In the genomic region with DNA sequence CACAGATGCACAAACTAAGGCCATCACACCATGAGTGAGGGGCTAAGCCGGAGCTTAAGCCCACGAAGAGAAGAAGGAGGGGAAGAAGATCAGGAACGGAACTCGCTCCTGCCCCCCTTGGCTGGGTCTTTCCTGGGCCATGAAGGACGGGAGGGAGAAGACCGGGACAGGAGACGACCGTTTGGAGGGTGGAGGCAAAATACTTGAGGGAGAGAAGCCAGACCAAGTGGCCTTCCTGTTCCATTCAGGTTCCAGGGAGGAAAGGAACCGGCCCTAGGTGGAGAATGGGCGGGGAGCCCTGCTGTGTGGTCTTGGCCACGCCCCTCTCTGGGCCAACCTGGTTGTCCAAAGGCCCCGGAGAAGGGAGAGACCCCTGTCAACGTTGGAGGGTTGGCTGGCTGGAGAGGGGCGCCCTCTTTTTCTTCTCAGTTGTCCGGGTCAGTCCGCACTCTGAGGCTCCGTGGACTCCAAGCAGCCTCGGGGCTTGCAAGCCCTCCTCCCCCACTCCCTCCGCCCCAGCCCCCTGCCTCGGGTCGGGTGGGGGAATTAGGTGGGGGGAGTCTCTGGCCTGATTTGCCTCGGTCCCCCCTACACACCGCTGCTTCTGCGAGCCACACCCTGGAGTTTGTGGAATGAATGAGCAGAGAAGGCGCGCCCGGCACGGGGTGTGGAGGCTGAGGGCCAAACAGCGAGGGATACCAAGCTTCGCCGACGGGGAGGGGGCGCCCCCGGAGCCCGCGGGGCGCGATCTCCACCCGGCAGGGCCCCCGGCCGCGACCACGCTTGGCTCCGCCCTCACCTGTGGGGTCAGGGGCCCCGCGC, we compare ENCODE assay signal across 8 cellular contexts. TPM values are rescaled to one million over a fixed set of nuclear protein-coding genes. Genes with fewer than 3 reads are reported as not detected.
DNase-seq lines count a peak whose midpoint lies in the region; ATAC-seq, FAIRE-seq and TF ChIP-seq lines count a peak whose summit lies in the region.

No MANE protein-coding gene starts in this region.

- WGBS in HepG2 (ENCODE audit: low lambda C conversion rate), result 17% methylated on average over 10 of the region's 46 CpGs
- 4 to 24% methylated on average over 7 to 45 of the region's 46 CpGs for WGBS in transverse colon (ENCODE audit: low coverage in 1 of 2), 2 donors

- H3K9me3 Mint-ChIP-seq in activated T-cell treated with anti-CD3 and anti-CD28 coated beads, Interleukin-2, amount 50 U/mL, for 72 hours, result no peaks in the 10 kb centered on the region

- H3K36me3 Mint-ChIP-seq in activated T-cell treated with anti-CD3 and anti-CD28 coated beads, Interleukin-2, amount 50 U/mL, for 72 hours (ENCODE audit: insufficient read depth in 2 of 2), result no peaks in the 10 kb centered on the region

- TF ChIP-seq CTCF in GM20000 (IDR thresholded peaks at IDR 0.05; ENCODE audit: extremely low read depth, missing control alignments), result no peak
- TF ChIP-seq CTCF in HepG2 (CRISPR knock-in tag; IDR thresholded peaks at IDR 0.05), result no peak
- no peak for TF ChIP-seq CTCF in tibial artery (IDR thresholded peaks at IDR 0.05)
- no peak for TF ChIP-seq CTCF in transverse colon (IDR thresholded peaks at IDR 0.05)

- TF ChIP-seq RAD21 in HepG2 (CRISPR knock-in tag; IDR thresholded peaks at IDR 0.05), result no peak

- TF ChIP-seq EP300 in HepG2 (IDR thresholded peaks at IDR 0.05; ENCODE audit: low read depth in 2 of 2, low read length in 2 of 2) (no peak), HepG2 (CRISPR knock-in tag; IDR thresholded peaks at IDR 0.05; ENCODE audit: borderline replicate concordance) (no peak), transverse colon (IDR thresholded peaks at IDR 0.05; ENCODE audit: low read depth) (no peak)

- POLR2A ChIA-PET in HepG2 (lab: Yijun Ruan, JAX), result no interaction called here

- H4K20me1 ChIP-seq in HepG2 (ENCODE audit: insufficient read depth, low read length), result no peaks in the 10 kb centered on the region

- peak; percentile 15 to 35 for ATAC-seq in activated T-cell treated with anti-CD3 and anti-CD28 coated beads, Interleukin-2, amount 50 U/mL, for 72 hours (replicated peaks in 1 of 2)
- ATAC-seq in HepG2, result peak; percentile 18; the same call in 2 of the 3 replicates
- no peak for ATAC-seq in HG02884 (IDR thresholded peaks at IDR 0.05; ENCODE audit: unreplicated experiment)

- H3K4me3 ChIP-seq in HepG2 (replicated peaks in 1 of 3; ENCODE audit: insufficient read depth in 1 of 3, low read depth in 2 of 3, low read length in 3 of 3), result peak overlapping the region; percentile 37 to 64 (median 47); a peak in 5 of 6 replicates
- no peak overlapping the region for H3K4me3 ChIP-seq in tibial artery
- H3K4me3 ChIP-seq in transverse colon, result peak overlapping the region in 2 of 4 donors; percentile 8 to 16

- DNase-seq in AG20443 (ENCODE audit: low spot score) (peak; percentile 29), GM20000 (ENCODE audit: low spot score) (peak; percentile 35), HepG2 (ENCODE audit: low spot score) (no peak), tibial artery (no peak), transverse colon (no peak), head of caudate nucleus (no peak)
- DNase-seq in activated T-cell treated with anti-CD3 and anti-CD28 coated beads, Interleukin-2, amount 50 U/mL, for 72 hours, result peak; percentile 4

- no peak for FAIRE-seq in HepG2 (lab: Jason Lieb, UNC)

- H3K36me3 ChIP-seq in HepG2 (replicated peaks in 1 of 2; ENCODE audit: control insufficient read depth in 1 of 2, insufficient read depth in 2 of 2, low read length in 2 of 2), result no peaks in the 10 kb centered on the region
- H3K36me3 ChIP-seq in tibial artery, result no peaks in the 10 kb centered on the region
- H3K36me3 ChIP-seq in transverse colon, result no peaks in the 10 kb centered on the region

- H3K9me3 ChIP-seq in HepG2 (ENCODE audit: low read length) (no peaks in the 10 kb centered on the region), tibial artery (no peaks in the 10 kb centered on the region), transverse colon (no peaks in the 10 kb centered on the region)

- intact Hi-C loops in HepG2 (cut with micrococcal nuclease; ENCODE audit: unreplicated experiment), result no loop called here
- intact Hi-C loops in tibial artery (cut with DNase I; ENCODE audit: low total_unique reads), result no loop called here
- intact Hi-C loops in transverse colon (cut with DNase I; ENCODE audit: low total_unique reads), result no loop called here
- intact Hi-C loops in head of caudate nucleus (cut with DNase I), result no loop called here

- no peaks in the 10 kb centered on the region for H3K79me2 ChIP-seq in HepG2 (ENCODE audit: insufficient read depth, low read length)

- H2AFZ ChIP-seq in HepG2 (ENCODE audit: low read length), result no peak overlapping the region

- peak overlapping the region; percentile 44 for H3K4me3 Mint-ChIP-seq in activated T-cell treated with anti-CD3 and anti-CD28 coated beads, Interleukin-2, amount 50 U/mL, for 72 hours

- H3K4me1 Mint-ChIP-seq in activated T-cell treated with anti-CD3 and anti-CD28 coated beads, Interleukin-2, amount 50 U/mL, for 72 hours (ENCODE audit: low read depth), result no peaks in the 10 kb centered on the region

- H3K4me1 ChIP-seq in HepG2 (ENCODE audit: insufficient read depth, low read length), result peaks cover 67% of the 10 kb centered on the region
- H3K4me1 ChIP-seq in tibial artery, result peaks cover 0 to 28% (median 9%) of the 10 kb centered on the region in 4 donors
- peaks cover 0 to 12% (median 11%) of the 10 kb centered on the region in 4 donors for H3K4me1 ChIP-seq in transverse colon

- in situ Hi-C loops in HepG2 (cut with HindIII; ENCODE audit: extremely low pct_ligation_motif_present, low pct_unique_long_range_greater_than_20kb) (no loop called here), transverse colon (cut with MboI; ENCODE audit: low pct_ligation_motif_present in 1 of 4, low pct_unique_long_range_greater_than_20kb in 1 of 4, low sequenced_read_pairs in 3 of 4) (no loop called here)

- no peak overlapping the region for H3K9ac ChIP-seq in HepG2 (ENCODE audit: insufficient read depth, low read depth, low read length)

- CTCF ChIA-PET in HepG2 (lab: Yijun Ruan, JAX; ENCODE audit: low intra/inter-chr PET ratio, low total read pairs), result no interaction called here

- H3K4me2 ChIP-seq in HepG2 (ENCODE audit: low read depth, low read length), result peak overlapping the region; percentile 73

- TF ChIP-seq POLR2A in HepG2 (IDR thresholded peaks at IDR 0.05; ENCODE audit: insufficient read depth in 1 of 2, low read depth in 2 of 2, low read length in 2 of 2), result no peak
- TF ChIP-seq POLR2A in transverse colon (IDR thresholded peaks at IDR 0.05), result no peak

- H3K27ac Mint-ChIP-seq in activated T-cell treated with anti-CD3 and anti-CD28 coated beads, Interleukin-2, amount 50 U/mL, for 72 hours, result peak overlapping the region; percentile 51

- BruUV-seq in HepG2 (replicated peaks; lab: Mats Ljungman, UMichigan), result no TSS peak

- H3K27ac ChIP-seq in HepG2 (ENCODE audit: extremely low read length, insufficient read depth, low read length), result no peak overlapping the region
- H3K27ac ChIP-seq in tibial artery, result no peak overlapping the region
- no peak overlapping the region for H3K27ac ChIP-seq in transverse colon

- H3K27me3 Mint-ChIP-seq in activated T-cell treated with anti-CD3 and anti-CD28 coated beads, Interleukin-2, amount 50 U/mL, for 72 hours (ENCODE audit: low read depth), result peaks cover 58% of the 10 kb centered on the region

- H3K27me3 ChIP-seq in HepG2 (ENCODE audit: control insufficient read depth in 1 of 2, insufficient read depth in 2 of 2, low read length in 2 of 2), result peaks cover 10 to 41% of the 10 kb centered on the region in 2 experiments; a peak in 4 of 5 replicates
- peaks cover 3 to 78% of the 10 kb centered on the region in 2 donors for H3K27me3 ChIP-seq in tibial artery
- peaks cover 69% of the 10 kb centered on the region for H3K27me3 ChIP-seq in transverse colon

TF ChIP-seq in HepG2, 621 proteins besides CTCF, POLR2A, EP300 and RAD21 (continues in another document):
- TF ChIP-seq RCOR2 (CRISPR knock-in tag; IDR thresholded peaks at IDR 0.05) (peak; percentile 50; the same call in 1 of the 2 replicates), NFYB (CRISPR knock-in tag; IDR thresholded peaks at IDR 0.05) (no peak), ARNT2 (CRISPR knock-in tag; IDR thresholded peaks at IDR 0.05; ENCODE audit: low read depth) (no peak), MTA1 (CRISPR knock-in tag; IDR thresholded peaks at IDR 0.05; ENCODE audit: borderline replicate concordance) (peak; percentile 33; the same call in 1 of the 2 replicates), ZNF839 (CRISPR knock-in tag; IDR thresholded peaks at IDR 0.05; ENCODE audit: borderline replicate concordance) (no peak), CBFB (CRISPR knock-in tag; IDR thresholded peaks at IDR 0.05) (no peak), ZNF883 (CRISPR knock-in tag; IDR thresholded peaks at IDR 0.05; ENCODE audit: not compliant biosample characterization) (no peak), ZMYM3 (CRISPR knock-in tag; IDR thresholded peaks at IDR 0.05) (peak; percentile 94; the same call in 1 of the 2 replicates)

RNA-seq across cellular contexts. Expression of a gene that starts 0.8 kb away (rescaled TPM):
- total RNA-seq in activated T-cell treated with anti-CD3 and anti-CD28 coated beads, Interleukin-2, amount 50 U/mL, for 72 hours, result not detected
- 0.20 TPM in 1 of 2 replicates, not detected in the other for total RNA-seq in HepG2 (2016; rRNA removed; fragmentation: Illumina TruSeq; extraction: Trizol)
- not detected in 2 replicates for total RNA-seq in HepG2 (2016; cell fraction: cytosol; rRNA removed; fragmentation: Illumina TruSeq; extraction: Trizol; ENCODE audit: low read depth)
- 0.22 TPM in 1 of 2 replicates, not detected in the other for total RNA-seq in HepG2 (2016; cell fraction: insoluble cytoplasmic fraction; rRNA removed; fragmentation: Illumina TruSeq; extraction: Trizol)
- not detected in 2 replicates for total RNA-seq in HepG2 (2016; cell fraction: membrane; rRNA removed; fragmentation: Illumina TruSeq; extraction: Trizol)
- total RNA-seq in HepG2 (2016; cell fraction: nucleus; rRNA removed; fragmentation: Illumina TruSeq; extraction: Trizol), result not detected in 2 replicates
- 1.3 and 2.4 TPM in 2 replicates for polyA plus RNA-seq in HepG2 (2011; rRNA removed)
- 0.23 and 0.86 TPM in 2 replicates for polyA plus RNA-seq in HepG2 (2011; cell fraction: cytosol; rRNA removed)
- polyA plus RNA-seq in HepG2 (2011; cell fraction: nucleus; rRNA removed), result 9.1 and 12.7 TPM in 2 replicates
- 0.59 and 1.1 TPM in 2 replicates for polyA plus RNA-seq in HepG2 (2012)
- not detected in 2 replicates for polyA plus RNA-seq in HepG2 (2016; cell fraction: cytosol; fragmentation: Illumina TruSeq; extraction: Trizol; ENCODE audit: low read depth)
- polyA plus RNA-seq in HepG2 (2016; cell fraction: insoluble cytoplasmic fraction; fragmentation: Illumina TruSeq; extraction: Trizol; ENCODE audit: low read depth), result not detected in 2 replicates
- not detected in 2 replicates for polyA plus RNA-seq in HepG2 (2016; cell fraction: membrane; fragmentation: Illumina TruSeq; extraction: Trizol; ENCODE audit: low read depth)
- 0.04 TPM in 1 of 2 replicates, not detected in the other for polyA plus RNA-seq in HepG2 (2016; cell fraction: nucleus; fragmentation: Illumina TruSeq; extraction: Trizol; ENCODE audit: insufficient read depth, low read depth)
- polyA minus RNA-seq in HepG2 (2011; rRNA and poly(A)+ RNA removed; ENCODE audit: low replicate concordance), result 0.05 and 0.24 TPM in 2 replicates
- 1.1 TPM in 1 of 2 replicates, not detected in the other for polyA minus RNA-seq in HepG2 (2011; cell fraction: cytosol; rRNA and poly(A)+ RNA removed)
- polyA minus RNA-seq in HepG2 (2011; cell fraction: nucleus; rRNA and poly(A)+ RNA removed), result 0.64 and 2.5 TPM in 2 replicates
- not detected for total RNA-seq in transverse colon

Comparison
In these comparisons a context has a peak if more than half of its experiments do, and no peak if none do; other contexts are left out.
1. DNase-seq: peak in AG20443 (single experiment), GM20000 (single experiment) and activated T-cell treated with anti-CD3 and anti-CD28 coated beads, Interleukin-2, amount 50 U/mL, for 72 hours (2 of 2); none in HepG2 (single experiment), tibial artery (0 of 2), transverse colon (single experiment) and head of caudate nucleus (0 of 42).
2. H3K4me3 ChIP-seq: peak in HepG2 (3 of 3); none in tibial artery (0 of 2).